38 cellular contexts compared by ENCODE assay signal in the genomic region with DNA sequence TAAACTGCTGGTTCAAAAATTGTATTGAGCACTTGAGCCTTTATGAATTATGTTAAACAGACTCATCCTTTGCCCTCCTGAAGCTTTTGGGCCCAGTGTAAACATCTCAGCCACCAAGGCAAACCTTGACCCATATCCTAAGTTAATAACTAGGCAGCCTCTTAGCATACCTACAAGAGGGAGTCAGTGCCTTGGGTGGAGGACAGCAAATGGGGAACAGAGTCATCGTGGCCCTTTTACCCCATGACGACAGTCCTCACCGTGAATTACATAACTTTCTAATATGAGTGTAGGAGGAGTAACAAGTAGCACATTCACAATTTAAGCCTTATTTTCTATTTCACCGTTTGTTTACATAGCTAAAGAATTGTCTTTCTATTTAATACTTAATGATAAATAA. TPM values are rescaled to one million over a fixed set of nuclear protein-coding genes. Genes with fewer than 3 reads are reported as not detected.
"Had no signal": no experiment of that assay in that cellular context is flagged by ENCODE, and none has a peak within 500 bp of the region (broad histone marks: within the 10 kb centered on the region; RNA-seq: fewer than 3 reads in every experiment).

No MANE protein-coding gene starts in this region.

- DNase-seq: activated CD4-positive, alpha-beta memory T cell treated with anti-CD3 and anti-CD28 coated beads, Interleukin-2, amount 10 ng/mL, durations not matched to agents 7 days and 5 days; activated CD4-positive, alpha-beta T cell treated with anti-CD3 and anti-CD28 coated beads for 1 hour; activated CD4-positive, alpha-beta T cell treated with anti-CD3 and anti-CD28 coated beads for 48 hours; activated CD4-positive, CD25-positive, alpha-beta regulatory T cell; activated CD8-positive, alpha-beta memory T cell treated with anti-CD3 and anti-CD28 coated beads for 24 hours; activated CD8-positive, alpha-beta memory T cell treated with anti-CD3 and anti-CD28 coated beads, Interleukin-2, amount 10 ng/mL, durations not matched to agents 7 days and 5 days; activated CD8-positive, alpha-beta memory T cell treated with anti-CD3 and anti-CD28 coated beads, Interleukin-2, amount 50 U/mL, for 48 hours; activated effector memory CD4-positive, alpha-beta T cell treated with anti-CD3 and anti-CD28 coated beads, Interleukin-2, amount 50 U/mL, for 16 hours; activated naive CD4-positive, alpha-beta T cell; activated naive CD4-positive, alpha-beta T cell treated with anti-CD3 and anti-CD28 coated beads, Interleukin-2, amount 50 U/mL, for 16 hours; activated naive CD8-positive, alpha-beta T cell treated with anti-CD3 and anti-CD28 coated beads for 36 hours; activated T-cell treated with anti-CD3 and anti-CD28 coated beads, Interleukin-2, amount 50 U/mL, for 48 hours; amniotic stem cell; aorta; brain microvascular endothelial cell; central memory CD4-positive, alpha-beta T cell; MM.1S; NCI-H1092; NCI-H1436 treated with DMSO at 0.1 percent for 48 hours; NCI-H1694 treated with DMSO at 0.1 percent for 48 hours; NCI-H2029; NCI-H345; NCI-H524 treated with DMSO at 0.1 percent for 48 hours; PC-9; SIG-M5; SW 1271; T1000; WERI-Rb-1 had no signal

- H3K36me3 ChIP-seq: brain microvascular endothelial cell, WERI-Rb-1 had no signal

- H3K4me3 Mint-ChIP-seq: activated CD4-positive, alpha-beta memory T cell treated with anti-CD3 and anti-CD28 coated beads, Interleukin-2, amount 10 ng/mL, durations not matched to agents 7 days and 5 days; activated CD8-positive, alpha-beta memory T cell treated with anti-CD3 and anti-CD28 coated beads, Interleukin-2, amount 10 ng/mL, durations not matched to agents 7 days and 5 days; activated naive CD8-positive, alpha-beta T cell treated with anti-CD3 and anti-CD28 coated beads for 36 hours; activated T-helper 17 cell treated with anti-CD3 and anti-CD28 coated beads, Interleukin-2, amount 50 U/mL, for 72 hours had no signal

- H3K4me1 Mint-ChIP-seq: activated naive CD8-positive, alpha-beta T cell treated with anti-CD3 and anti-CD28 coated beads for 36 hours had no signal

- H3K4me3 ChIP-seq: PC-9 had no signal

- H3K9me3 Mint-ChIP-seq: activated CD4-positive, alpha-beta memory T cell treated with anti-CD3 and anti-CD28 coated beads, Interleukin-2, amount 10 ng/mL, durations not matched to agents 7 days and 5 days; activated naive CD8-positive, alpha-beta T cell treated with anti-CD3 and anti-CD28 coated beads for 36 hours; activated T-helper 17 cell treated with anti-CD3 and anti-CD28 coated beads, Interleukin-2, amount 50 U/mL, for 72 hours had no signal

- H3K27ac ChIP-seq: brain microvascular endothelial cell, KMS-11, PC-9, RWPE1, WERI-Rb-1 had no signal

- H3K27me3 Mint-ChIP-seq: activated naive CD8-positive, alpha-beta T cell treated with anti-CD3 and anti-CD28 coated beads for 36 hours; activated T-helper 17 cell treated with anti-CD3 and anti-CD28 coated beads, Interleukin-2, amount 50 U/mL, for 72 hours had no signal

- H3K27me3 ChIP-seq: brain microvascular endothelial cell had no signal

- ATAC-seq: activated CD8-positive, alpha-beta memory T cell treated with anti-CD3 and anti-CD28 coated beads, Interleukin-2, amount 10 ng/mL, durations not matched to agents 7 days and 5 days; activated T-helper 17 cell treated with anti-CD3 and anti-CD28 coated beads, Interleukin-2, amount 50 U/mL, for 72 hours; Right ventricle myocardium inferior had no signal

- H3K27ac Mint-ChIP-seq: activated CD4-positive, alpha-beta memory T cell treated with anti-CD3 and anti-CD28 coated beads, Interleukin-2, amount 10 ng/mL, durations not matched to agents 7 days and 5 days; activated CD8-positive, alpha-beta memory T cell treated with anti-CD3 and anti-CD28 coated beads, Interleukin-2, amount 10 ng/mL, durations not matched to agents 7 days and 5 days; activated naive CD8-positive, alpha-beta T cell treated with anti-CD3 and anti-CD28 coated beads for 36 hours; activated T-helper 17 cell treated with anti-CD3 and anti-CD28 coated beads, Interleukin-2, amount 50 U/mL, for 72 hours had no signal

- H3K36me3 Mint-ChIP-seq: activated CD8-positive, alpha-beta memory T cell treated with anti-CD3 and anti-CD28 coated beads, Interleukin-2, amount 10 ng/mL, durations not matched to agents 7 days and 5 days; activated naive CD8-positive, alpha-beta T cell treated with anti-CD3 and anti-CD28 coated beads for 36 hours had no signal

RNA-seq across cellular contexts. Expression of gene CLDN22, which starts 16.8 kb away (rescaled TPM):
- total RNA-seq: activated CD4-positive, alpha-beta memory T cell treated with anti-CD3 and anti-CD28 coated beads, Interleukin-2, amount 10 ng/mL, durations not matched to agents 7 days and 5 days; activated CD8-positive, alpha-beta memory T cell treated with anti-CD3 and anti-CD28 coated beads, Interleukin-2, amount 10 ng/mL, durations not matched to agents 7 days and 5 days; activated naive CD8-positive, alpha-beta T cell treated with anti-CD3 and anti-CD28 coated beads for 36 hours; activated T-helper 17 cell treated with anti-CD3 and anti-CD28 coated beads, Interleukin-2, amount 50 U/mL, for 72 hours; aorta; cerebellum; LHCN-M2; NCI-H460; OCI-LY7; PC-9; Right ventricle myocardium inferior; T-helper 1 cell treated with Interleukin-12 subunit alpha and Interleukin-12 subunit beta and Interleukin-4 antibody, amounts not matched to agents 30 ng/mL and 1 ng/mL, for 36 hours; T-helper 2 cell treated with Interferon-gamma antibody and Interleukin-4, amounts not matched to agents 100 ng/mL and 5 ng/mL, for 36 hours had no signal

RNA-seq across cellular contexts. Expression of gene CLDN24, which starts 18.9 kb away (rescaled TPM):
- total RNA-seq: activated CD4-positive, alpha-beta memory T cell treated with anti-CD3 and anti-CD28 coated beads, Interleukin-2, amount 10 ng/mL, durations not matched to agents 7 days and 5 days; activated CD8-positive, alpha-beta memory T cell treated with anti-CD3 and anti-CD28 coated beads, Interleukin-2, amount 10 ng/mL, durations not matched to agents 7 days and 5 days; activated naive CD8-positive, alpha-beta T cell treated with anti-CD3 and anti-CD28 coated beads for 36 hours; activated T-helper 17 cell treated with anti-CD3 and anti-CD28 coated beads, Interleukin-2, amount 50 U/mL, for 72 hours; aorta; cerebellum; LHCN-M2; NCI-H460; OCI-LY7; PC-9; Right ventricle myocardium inferior; T-helper 1 cell treated with Interleukin-12 subunit alpha and Interleukin-12 subunit beta and Interleukin-4 antibody, amounts not matched to agents 30 ng/mL and 1 ng/mL, for 36 hours; T-helper 2 cell treated with Interferon-gamma antibody and Interleukin-4, amounts not matched to agents 100 ng/mL and 5 ng/mL, for 36 hours had no signal
